15 cellular contexts compared by ENCODE assay signal in the genomic region with DNA sequence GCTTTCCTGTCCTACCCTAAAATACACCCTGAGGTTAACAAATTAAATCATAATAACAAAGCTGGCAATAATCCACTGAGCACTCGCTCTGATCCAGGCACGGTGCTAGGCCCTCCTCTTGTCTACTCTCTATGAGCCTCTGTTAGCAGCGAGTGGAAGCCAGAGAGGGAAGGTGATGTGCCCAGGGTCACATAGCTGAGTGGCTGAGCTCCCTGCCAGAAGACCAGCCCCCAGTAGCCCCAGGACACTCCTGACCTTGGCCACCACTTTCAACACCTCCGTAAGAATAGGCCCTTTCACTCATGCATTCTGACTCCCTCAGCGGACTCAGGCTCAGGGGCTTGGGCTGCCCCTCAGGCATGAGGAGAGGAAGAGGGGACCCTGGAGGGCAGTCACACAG. TPM values are rescaled to one million over a fixed set of nuclear protein-coding genes. Genes with fewer than 3 reads are reported as not detected.
DNase-seq lines count a peak whose midpoint lies in the region; ATAC-seq and TF ChIP-seq lines count a peak whose summit lies in the region.
"Had no signal": no experiment of that assay in that cellular context is flagged by ENCODE, and none has a peak within 500 bp of the region (broad histone marks: within the 10 kb centered on the region; RNA-seq: fewer than 3 reads in every experiment).

No MANE protein-coding gene starts in this region.

- H3K4me1 ChIP-seq in adrenal gland (replicated peaks in 1 of 2) (peaks cover 42 to 75% of the 10 kb centered on the region in 2 donors), neuronal stem cell (ENCODE audit: control insufficient read depth in 2 of 2, insufficient read depth in 1 of 2, low read depth in 1 of 2, low read length in 2 of 2) (peaks cover 0 to 3% of the 10 kb centered on the region in 2 donors), transverse colon (peaks cover 39 to 93% (median 61%) of the 10 kb centered on the region in 4 donors), gastrocnemius medialis (peaks cover 13 to 39% of the 10 kb centered on the region in 2 donors)
- H3K4me1 ChIP-seq in effector memory CD4-positive, alpha-beta T cell (ENCODE audit: control insufficient read depth, insufficient read depth, low read length, poor library complexity, severe bottlenecking) = no peaks in the 10 kb centered on the region
- H3K4me1 ChIP-seq: BLaER1 had no signal

- no peak overlapping the region for H4K91ac ChIP-seq in neuronal stem cell (ENCODE audit: low read depth, low read length, poor library complexity)

- no peaks in the 10 kb centered on the region for H3K36me3 ChIP-seq in adrenal gland (replicated peaks in 1 of 2)
- no peaks in the 10 kb centered on the region for H3K36me3 ChIP-seq in neuronal stem cell (replicated peaks in 1 of 2; ENCODE audit: control insufficient read depth in 2 of 2, insufficient read depth in 2 of 2, low read length in 2 of 2)
- no peaks in the 10 kb centered on the region for H3K36me3 ChIP-seq in transverse colon
- H3K36me3 ChIP-seq in gastrocnemius medialis = no peaks in the 10 kb centered on the region
- H3K36me3 ChIP-seq in effector memory CD4-positive, alpha-beta T cell (ENCODE audit: control insufficient read depth, insufficient read depth, low read length) = no peaks in the 10 kb centered on the region
- H3K36me3 ChIP-seq: BLaER1 had no signal

- H3K4me3 ChIP-seq in HL-60 (replicated peaks; ENCODE audit: insufficient read depth, low read length) = no peak overlapping the region
- H3K4me3 ChIP-seq in adrenal gland = no peak overlapping the region
- H3K4me3 ChIP-seq in neuronal stem cell (ENCODE audit: low read length in 2 of 2) = no peak overlapping the region
- H3K4me3 ChIP-seq in transverse colon = no peak overlapping the region
- H3K4me3 ChIP-seq in gastrocnemius medialis = no peak overlapping the region
- H3K4me3 ChIP-seq in effector memory CD4-positive, alpha-beta T cell (ENCODE audit: insufficient read depth, low read depth, low read length, poor library complexity, severe bottlenecking) = no peak overlapping the region
- H3K4me3 ChIP-seq: BLaER1, GM23248 had no signal

- in situ Hi-C loops in transverse colon (cut with MboI; ENCODE audit: low pct_ligation_motif_present in 1 of 4, low pct_unique_long_range_greater_than_20kb in 1 of 4, low sequenced_read_pairs in 3 of 4) (no loop called here), gastrocnemius medialis (cut with MboI; ENCODE audit: low sequenced_read_pairs in 4 of 4) (no loop called here)

- H3K79me1 ChIP-seq in neuronal stem cell (ENCODE audit: low read depth, low read length) = no peaks in the 10 kb centered on the region

- no peak overlapping the region for H3K14ac ChIP-seq in neuronal stem cell (ENCODE audit: low read length)

- peak overlapping the region; percentile 31 for H2BK5ac ChIP-seq in neuronal stem cell (ENCODE audit: low read length)

- DNase-seq in HL-60 (ENCODE audit: low read depth in 1 of 2, low spot score in 1 of 2) (no peak), adrenal gland (peak in 2 of 7 donors; percentile 50 to 55), neuronal stem cell (ENCODE audit: low spot score) (no peak), transverse colon (no peak), gastrocnemius medialis (no peak), HT-29 (ENCODE audit: low spot score) (no peak)
- DNase-seq in effector memory CD4-positive, alpha-beta T cell = no peak
- DNase-seq: AML-193; CD4-positive, CD25-positive, alpha-beta regulatory T cell; DMS53; GF-D8; GM23248; KBM-7 had no signal

- H3K9ac ChIP-seq in neuronal stem cell (ENCODE audit: low read depth, low read length, poor library complexity) = no peak overlapping the region
- H3K9ac ChIP-seq: BLaER1, GM23248 had no signal

- H2AK5ac ChIP-seq in neuronal stem cell (ENCODE audit: low read depth, low read length) = no peak overlapping the region

- H2BK120ac ChIP-seq in neuronal stem cell (ENCODE audit: low read depth, low read length) = no peak overlapping the region

- no peak overlapping the region for H3K4ac ChIP-seq in neuronal stem cell (ENCODE audit: low read length)

- H3K27ac ChIP-seq in HL-60 (replicated peaks) = peak overlapping the region; percentile 18; the same call in 1 of the 2 replicates
- H3K27ac ChIP-seq in adrenal gland = peak overlapping the region in 3 of 5 donors; percentile 77 to 85 (median 84)
- H3K27ac ChIP-seq in neuronal stem cell (replicated peaks; ENCODE audit: low read length) = no peak overlapping the region
- peak overlapping the region in 3 of 4 donors; percentile 73 to 79 (median 74) for H3K27ac ChIP-seq in transverse colon
- no peak overlapping the region for H3K27ac ChIP-seq in gastrocnemius medialis
- H3K27ac ChIP-seq in effector memory CD4-positive, alpha-beta T cell (ENCODE audit: insufficient read depth, low read length, poor library complexity, severe bottlenecking) = no peak overlapping the region
- H3K27ac ChIP-seq: BLaER1, GM23248 had no signal

- no peak overlapping the region for H3K4me2 ChIP-seq in neuronal stem cell (ENCODE audit: insufficient read depth, low read length, poor library complexity, severe bottlenecking)
- H3K4me2 ChIP-seq: BLaER1 had no signal

- H3K27me3 ChIP-seq in HL-60 (ENCODE audit: insufficient read depth, poor library complexity, severe bottlenecking) (no peaks in the 10 kb centered on the region), adrenal gland (no peaks in the 10 kb centered on the region), neuronal stem cell (ENCODE audit: control insufficient read depth in 3 of 3, insufficient read depth in 3 of 3, low read depth in 1 of 3, low read length in 3 of 3) (peaks cover 0 to 92% (median 3%) of the 10 kb centered on the region in 3 experiments), transverse colon (peaks cover 3% of the 10 kb centered on the region), gastrocnemius medialis (no peaks in the 10 kb centered on the region)
- peaks cover 14% of the 10 kb centered on the region for H3K27me3 ChIP-seq in effector memory CD4-positive, alpha-beta T cell (replicated peaks; ENCODE audit: control insufficient read depth, insufficient read depth, low read length, poor library complexity, severe bottlenecking)

- WGBS in adrenal gland, 4 donors = 45 to 51% (median 46%) methylated on average over 3 to 5 of the region's 5 CpGs
- WGBS in neuronal stem cell (ENCODE audit: extremely low coverage in 2 of 2, insufficient read length in 2 of 2, insufficient replicate concordance in 1 of 2), 2 donors = no CpG with 5 or more reads among the region's 5 CpGs
- 90 to 96% methylated on average over 2 to 5 of the region's 5 CpGs for WGBS in transverse colon (ENCODE audit: low coverage in 1 of 2), 2 donors

- peak overlapping the region; percentile 35 for H2BK12ac ChIP-seq in neuronal stem cell (ENCODE audit: low read length)

- intact Hi-C loops in adrenal gland (cut with DNase I) (no loop called here), transverse colon (cut with DNase I; ENCODE audit: low total_unique reads) (no loop called here), gastrocnemius medialis (cut with DNase I; ENCODE audit: low total_unique reads) (no loop called here)

- ATAC-seq in gastrocnemius medialis (no peak), GM18861 (IDR thresholded peaks at IDR 0.05; ENCODE audit: unreplicated experiment) (no peak)

- TF ChIP-seq POLR2A in adrenal gland (IDR thresholded peaks at IDR 0.05) (no peak), transverse colon (IDR thresholded peaks at IDR 0.05) (no peak), gastrocnemius medialis (IDR thresholded peaks at IDR 0.05) (no peak)

- H4K8ac ChIP-seq in neuronal stem cell (ENCODE audit: low read depth, low read length) = no peak overlapping the region

- H2BK15ac ChIP-seq in neuronal stem cell (ENCODE audit: low read length) = no peak overlapping the region

- no peak for TF ChIP-seq EP300 in transverse colon (IDR thresholded peaks at IDR 0.05; ENCODE audit: low read depth)

- H3K23ac ChIP-seq in neuronal stem cell (ENCODE audit: low read depth, low read length, poor library complexity) = no peak overlapping the region

- no peak overlapping the region for H2AFZ ChIP-seq in neuronal stem cell (ENCODE audit: low read length)
- H2AFZ ChIP-seq: GM23248 had no signal

- no peaks in the 10 kb centered on the region for H3K9me3 ChIP-seq in adrenal gland (replicated peaks in 1 of 3)
- no peaks in the 10 kb centered on the region for H3K9me3 ChIP-seq in neuronal stem cell (replicated peaks in 1 of 2; ENCODE audit: control insufficient read depth in 2 of 2, insufficient read depth in 1 of 2, low read depth in 1 of 2, low read length in 2 of 2)
- no peaks in the 10 kb centered on the region for H3K9me3 ChIP-seq in transverse colon
- no peaks in the 10 kb centered on the region for H3K9me3 ChIP-seq in gastrocnemius medialis
- H3K9me3 ChIP-seq in effector memory CD4-positive, alpha-beta T cell (ENCODE audit: control insufficient read depth, low read length) = no peaks in the 10 kb centered on the region
- H3K9me3 ChIP-seq: BLaER1 had no signal

- no peak overlapping the region for H3K18ac ChIP-seq in neuronal stem cell (ENCODE audit: low read length)

- TF ChIP-seq CTCF in HL-60 (IDR thresholded peaks at IDR 0.05; ENCODE audit: insufficient read depth, low read length) = no peak
- no peak for TF ChIP-seq CTCF in adrenal gland (IDR thresholded peaks at IDR 0.05)
- no peak for TF ChIP-seq CTCF in transverse colon (IDR thresholded peaks at IDR 0.05)
- TF ChIP-seq CTCF in gastrocnemius medialis (IDR thresholded peaks at IDR 0.05 in 4 of 5, conservative IDR thresholded peaks at IDR 0.05 in 1 of 5) = no peak

RNA-seq across cellular contexts. Expression of a gene that starts 9.5 kb away (rescaled TPM):
- total RNA-seq in adrenal gland = 100 to 1,000 TPM in 1 of 8 donors, 10 to 100 TPM in 7; 25.8 to 156 (median 53.7) TPM
- 10 to 100 TPM; 34.7 to 78.7 (median 38.2) TPM for polyA plus RNA-seq in adrenal gland
- 7.8 TPM for polyA plus RNA-seq in neuronal stem cell (2013, experiment 1 of 2)
- polyA plus RNA-seq in neuronal stem cell (2013, experiment 2 of 2) = 7.9 TPM
- total RNA-seq in transverse colon = 10 to 100 TPM; 43.8 to 78.9 (median 55.9) TPM
- total RNA-seq in gastrocnemius medialis = 1 to 10 TPM; 2.1 to 5.9 (median 3.4) TPM
- 5.2 and 5.9 TPM in 2 replicates for total RNA-seq in HT-29 (2014; rRNA removed; shearing (Covaris generic))

RNA-seq across cellular contexts. Expression of a gene that starts 21.2 kb away (rescaled TPM):
- total RNA-seq in adrenal gland (10 to 100 TPM; 12.9 to 34.5 (median 22.9) TPM), transverse colon (10 to 100 TPM in 1 of 4 donors, 1 to 10 TPM in 3; 2.2 to 10.3 (median 8.5) TPM), gastrocnemius medialis (1 to 10 TPM; 2.5 to 5.7 (median 5.2) TPM)
- polyA plus RNA-seq in adrenal gland = 10 to 100 TPM in 2 of 3 donors, 1 to 10 TPM in 1; 6.7 to 24.1 (median 13.0) TPM
- polyA plus RNA-seq in neuronal stem cell (2013, experiment 1 of 2) = 9.3 TPM
- 9.6 TPM for polyA plus RNA-seq in neuronal stem cell (2013, experiment 2 of 2)
- 10.6 and 12.0 TPM in 2 replicates for total RNA-seq in HT-29 (2014; rRNA removed; shearing (Covaris generic))

Comparison
In these comparisons a context has a peak if more than half of its experiments do, and no peak if none do; other contexts are left out.
1. H3K27ac ChIP-seq: peak in HL-60 (single experiment), adrenal gland (3 of 5) and transverse colon (3 of 4); none in neuronal stem cell (single experiment), gastrocnemius medialis (0 of 4) and effector memory CD4-positive, alpha-beta T cell (single experiment).